In genomic region chr12:76739896-76740295, GRCh38 we compare ENCODE assay signal across 22 cellular contexts.
"Had no signal": no experiment of that assay in that cellular context is flagged by ENCODE, and none has a peak within 500 bp of the region (broad histone marks: within the 10 kb centered on the region; RNA-seq: fewer than 3 reads in every experiment).

No MANE protein-coding gene starts in this region.

- H3K36me3 ChIP-seq: MG63, SJSA1 had no signal

- H3K4me1 ChIP-seq: SJSA1 had no signal

- H3K4me1 Mint-ChIP-seq: IgD-negative memory B cell, T-helper 17 cell had no signal

- H3K27ac Mint-ChIP-seq: IgD-negative memory B cell, T-helper 17 cell had no signal

- H3K27me3 ChIP-seq: MG63, SJSA1 had no signal

- DNase-seq: Karpas-422, KG1, MG63, NCI-H1092, NCI-H1105 treated with DMSO at 0.1 percent for 48 hours, NCI-H1436, NCI-H187, NCI-H2029, NCI-H2081 treated with DMSO at 0.1 percent for 48 hours, NCI-H2171, NCI-H446 treated with DMSO at 0.1 percent for 48 hours, NCI-H510A treated with DMSO at 0.1 percent for 48 hours, NCI-H526, NCI-H82, SIG-M5, T-helper 1 cell, T-helper 17 cell had no signal

- H3K4me3 ChIP-seq: MG63, SJSA1, SK-N-MC had no signal

- ATAC-seq: Panc1, T-helper 17 cell had no signal

- H3K27ac ChIP-seq: RWPE1, SJSA1, SK-N-MC had no signal

- H3K9me3 ChIP-seq: SJSA1 had no signal

- H3K4me3 Mint-ChIP-seq: T-helper 17 cell had no signal
